In genomic region chr5:172600571-172600970, GRCh38 we compare ENCODE assay signal across 15 cellular contexts.
"Had no signal": no experiment of that assay in that cellular context is flagged by ENCODE, and none has a peak within 500 bp of the region (broad histone marks: within the 10 kb centered on the region; RNA-seq: fewer than 3 reads in every experiment).

No MANE protein-coding gene starts in this region.

- H3K27me3 ChIP-seq: breast epithelium had no signal

- H3K9me3 Mint-ChIP-seq: activated CD8-positive, alpha-beta T cell treated with anti-CD3 and anti-CD28 coated beads for 36 hours; activated naive CD8-positive, alpha-beta T cell treated with anti-CD3 and anti-CD28 coated beads for 36 hours; naive thymus-derived CD8-positive, alpha-beta T cell; stimulated activated naive CD8-positive, alpha-beta T cell treated with anti-CD3 and anti-CD28 coated beads, Interleukin-15, amount 100 ng/mL, for 72 hours; T-helper 1 cell treated with Interleukin-12 subunit alpha and Interleukin-12 subunit beta and Interleukin-4 antibody, amounts not matched to agents 30 μg/mL and 1 μg/mL, for 36 hours had no signal

- H3K4me1 ChIP-seq: psoas muscle had no signal

- ATAC-seq: activated CD8-positive, alpha-beta T cell treated with anti-CD3 and anti-CD28 coated beads for 36 hours; activated T-cell treated with anti-CD3 and anti-CD28 coated beads, Interleukin-2, amount 50 U/mL, for 72 hours; naive thymus-derived CD8-positive, alpha-beta T cell; SK-N-SH treated with all-trans-retinoic acid at 6 μM for 48 hours; stimulated activated naive CD8-positive, alpha-beta T cell treated with anti-CD3 and anti-CD28 coated beads, Interleukin-15, amount 100 ng/mL, for 72 hours had no signal

- H3K9me3 ChIP-seq: breast epithelium, psoas muscle had no signal

- DNase-seq: activated CD4-positive, alpha-beta T cell treated with anti-CD3 and anti-CD28 coated beads for 4 hours; activated CD8-positive, alpha-beta memory T cell treated with anti-CD3 and anti-CD28 coated beads, Interleukin-2, amount 50 U/mL, for 4 hours; activated CD8-positive, alpha-beta T cell treated with anti-CD3 and anti-CD28 coated beads for 36 hours; activated gamma-delta T cell treated with Interleukin-2 at 50 U/mL for 16 hours; activated naive CD8-positive, alpha-beta T cell treated with anti-CD3 and anti-CD28 coated beads for 36 hours; activated T-cell treated with anti-CD3 and anti-CD28 coated beads, Interleukin-2, amount 50 U/mL, for 72 hours; foreskin melanocyte; naive thymus-derived CD8-positive, alpha-beta T cell; nucleus accumbens; psoas muscle; stimulated activated CD4-positive, alpha-beta T cell treated with anti-CD3 and anti-CD28 coated beads, Interleukin-4, amount 100 ng/mL, for 4 hours; stimulated activated naive CD8-positive, alpha-beta T cell treated with anti-CD3 and anti-CD28 coated beads, Interleukin-15, amount 100 ng/mL, for 72 hours had no signal

- H3K4me3 Mint-ChIP-seq: activated CD8-positive, alpha-beta T cell treated with anti-CD3 and anti-CD28 coated beads for 36 hours; activated naive CD8-positive, alpha-beta T cell treated with anti-CD3 and anti-CD28 coated beads for 36 hours; activated T-cell treated with anti-CD3 and anti-CD28 coated beads, Interleukin-2, amount 50 U/mL, for 72 hours; naive thymus-derived CD8-positive, alpha-beta T cell; stimulated activated naive CD8-positive, alpha-beta T cell treated with anti-CD3 and anti-CD28 coated beads, Interleukin-15, amount 100 ng/mL, for 72 hours; T-helper 1 cell treated with Interleukin-12 subunit alpha and Interleukin-12 subunit beta and Interleukin-4 antibody, amounts not matched to agents 30 μg/mL and 1 μg/mL, for 36 hours had no signal

- H3K4me1 Mint-ChIP-seq: activated naive CD8-positive, alpha-beta T cell treated with anti-CD3 and anti-CD28 coated beads for 36 hours; stimulated activated naive CD8-positive, alpha-beta T cell treated with anti-CD3 and anti-CD28 coated beads, Interleukin-15, amount 100 ng/mL, for 72 hours had no signal

- H3K36me3 ChIP-seq: breast epithelium had no signal

- H3K27ac Mint-ChIP-seq: activated CD8-positive, alpha-beta T cell treated with anti-CD3 and anti-CD28 coated beads for 36 hours; activated naive CD8-positive, alpha-beta T cell treated with anti-CD3 and anti-CD28 coated beads for 36 hours; activated T-cell treated with anti-CD3 and anti-CD28 coated beads, Interleukin-2, amount 50 U/mL, for 72 hours; naive thymus-derived CD8-positive, alpha-beta T cell; stimulated activated naive CD8-positive, alpha-beta T cell treated with anti-CD3 and anti-CD28 coated beads, Interleukin-15, amount 100 ng/mL, for 72 hours; T-helper 1 cell treated with Interleukin-12 subunit alpha and Interleukin-12 subunit beta and Interleukin-4 antibody, amounts not matched to agents 30 μg/mL and 1 μg/mL, for 36 hours had no signal

- H3K27me3 Mint-ChIP-seq: activated naive CD8-positive, alpha-beta T cell treated with anti-CD3 and anti-CD28 coated beads for 36 hours; stimulated activated naive CD8-positive, alpha-beta T cell treated with anti-CD3 and anti-CD28 coated beads, Interleukin-15, amount 100 ng/mL, for 72 hours had no signal

- H3K36me3 Mint-ChIP-seq: activated naive CD8-positive, alpha-beta T cell treated with anti-CD3 and anti-CD28 coated beads for 36 hours; naive thymus-derived CD8-positive, alpha-beta T cell had no signal

- H3K4me3 ChIP-seq: breast epithelium, psoas muscle had no signal

- H3K27ac ChIP-seq: breast epithelium, psoas muscle had no signal
